In the genomic region with DNA sequence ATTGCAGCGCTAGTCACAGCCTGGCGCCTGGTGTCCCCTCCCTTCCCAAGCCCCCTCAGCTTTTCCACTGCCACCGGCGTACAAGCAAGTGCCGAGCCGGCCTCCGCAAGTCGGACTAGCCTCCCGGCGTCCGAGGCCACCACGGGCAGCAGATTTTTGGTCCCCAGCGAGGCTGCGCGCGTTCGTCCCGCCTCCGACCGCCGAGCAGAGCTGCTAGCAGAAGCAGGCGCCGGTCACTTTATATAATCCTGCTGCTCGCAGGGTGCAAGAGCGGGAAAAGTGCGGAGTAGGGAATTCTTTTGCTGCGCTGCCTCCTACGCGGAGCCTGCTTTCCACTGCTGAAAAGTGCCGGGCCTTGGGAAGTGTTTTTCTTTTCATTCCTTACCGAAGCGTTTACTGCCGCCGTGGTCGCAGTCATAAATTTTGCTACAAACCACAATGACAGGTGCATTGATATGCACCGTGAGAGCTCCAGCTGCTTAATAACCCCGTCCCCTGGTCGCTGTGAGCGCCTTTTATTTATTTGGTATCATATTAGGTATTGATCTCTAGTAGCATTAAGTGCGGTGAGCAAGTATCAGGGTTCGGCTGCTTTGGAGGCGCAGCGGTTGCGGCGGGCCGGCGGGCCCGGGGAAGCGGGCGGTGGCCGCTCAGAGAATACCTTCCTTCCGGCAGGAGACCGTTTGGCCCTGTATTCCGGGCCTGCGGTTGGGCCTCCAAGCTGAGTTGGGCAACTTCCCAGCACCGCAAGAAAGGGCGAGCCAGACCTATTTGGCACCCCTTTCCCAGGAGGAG, we compare ENCODE assay signal across 13 cellular contexts. TPM values are rescaled to one million over a fixed set of nuclear protein-coding genes. Genes with fewer than 3 reads are reported as not detected.
A peak's percentile ranks its signal among the peaks of the same experiment; 100 is the strongest.
DNase-seq lines count a peak whose midpoint lies in the region; ATAC-seq and TF ChIP-seq lines count a peak whose summit lies in the region.
"Had no signal": no experiment of that assay in that cellular context is flagged by ENCODE, and none has a peak within 500 bp of the region (broad histone marks: within the 10 kb centered on the region; RNA-seq: fewer than 3 reads in every experiment).

No MANE protein-coding gene starts in this region.

- peak overlapping the region; percentile 14 for H3K4me3 ChIP-seq in rectal smooth muscle tissue (ENCODE audit: low read length)
- H3K4me3 ChIP-seq in naive thymus-derived CD4-positive, alpha-beta T cell (ENCODE audit: low read length) = no peak overlapping the region

- H3K9me3 Mint-ChIP-seq in glutamatergic neuron (ENCODE audit: unreplicated experiment) = peaks cover 10% of the 10 kb centered on the region
- peaks cover 0 to 33% (median 6%) of the 10 kb centered on the region in 11 donors for H3K9me3 Mint-ChIP-seq in naive thymus-derived CD4-positive, alpha-beta T cell

- POLR2A ChIA-PET in naive thymus-derived CD4-positive, alpha-beta T cell (lab: Charles Lee) = no interaction called here

- no peak overlapping the region for H3K27ac Mint-ChIP-seq in glutamatergic neuron (ENCODE audit: unreplicated experiment)
- peak overlapping the region in 1 of 9 donors; percentile 76 for H3K27ac Mint-ChIP-seq in naive thymus-derived CD4-positive, alpha-beta T cell
- H3K27ac Mint-ChIP-seq: natural killer cell treated with Interleukin-12 subunit alpha and Interleukin-12 subunit beta and Interleukin-15 and Interleukin-18, amount 100 ng/mL, for 72 hours had no signal

- DNase-seq in NCI-H82 (lab: John Stamatoyannopoulos, UW) (peak; percentile 56), NCI-H82 treated with DMSO at 0.1 percent for 48 hours (lab: John Stamatoyannopoulos, UW; ENCODE audit: unreplicated experiment) (no peak), glutamatergic neuron (peak; percentile 36)
- DNase-seq in naive thymus-derived CD4-positive, alpha-beta T cell = no peak
- DNase-seq: amniotic stem cell, dermis blood vessel endothelial cell, NCI-H187, Right ventricle myocardium superior, trophoblast cell had no signal

- H3K9ac ChIP-seq in rectal smooth muscle tissue (ENCODE audit: low read length) = no peak overlapping the region

- H3K27me3 Mint-ChIP-seq in glutamatergic neuron (ENCODE audit: unreplicated experiment) = peaks cover 47% of the 10 kb centered on the region
- peaks cover 79 to 98% (median 90%) of the 10 kb centered on the region in 5 donors for H3K27me3 Mint-ChIP-seq in naive thymus-derived CD4-positive, alpha-beta T cell

- no peaks in the 10 kb centered on the region for H3K4me1 Mint-ChIP-seq in glutamatergic neuron (ENCODE audit: low read depth, unreplicated experiment)
- H3K4me1 Mint-ChIP-seq in naive thymus-derived CD4-positive, alpha-beta T cell = peaks cover 3 to 17% (median 9%) of the 10 kb centered on the region in 7 donors

- peaks cover 4% of the 10 kb centered on the region for H3K36me3 Mint-ChIP-seq in glutamatergic neuron (ENCODE audit: unreplicated experiment)
- H3K36me3 Mint-ChIP-seq in naive thymus-derived CD4-positive, alpha-beta T cell = peaks cover 0 to 8% (median 0%) of the 10 kb centered on the region in 5 donors

- H3K4me3 Mint-ChIP-seq in glutamatergic neuron (ENCODE audit: unreplicated experiment) = no peak overlapping the region
- peak overlapping the region in 4 of 10 donors; percentile 16 to 61 (median 32) for H3K4me3 Mint-ChIP-seq in naive thymus-derived CD4-positive, alpha-beta T cell
- H3K4me3 Mint-ChIP-seq: natural killer cell treated with Interleukin-12 subunit alpha and Interleukin-12 subunit beta and Interleukin-15 and Interleukin-18, amount 100 ng/mL, for 72 hours had no signal

- no peak overlapping the region for H3K27ac ChIP-seq in rectal smooth muscle tissue (ENCODE audit: low read depth, low read length)
- no peak overlapping the region for H3K27ac ChIP-seq in naive thymus-derived CD4-positive, alpha-beta T cell (ENCODE audit: low read depth, low read length)

- peaks cover 0 to 5% (median 0%) of the 10 kb centered on the region in 3 experiments for H3K9me3 ChIP-seq in naive thymus-derived CD4-positive, alpha-beta T cell (ENCODE audit: control insufficient read depth in 2 of 3, low read length in 3 of 3)

- peaks cover 30% of the 10 kb centered on the region for H3K27me3 ChIP-seq in rectal smooth muscle tissue (ENCODE audit: control insufficient read depth, insufficient read depth, low read length)
- peaks cover 5 to 47% of the 10 kb centered on the region in 2 donors for H3K27me3 ChIP-seq in naive thymus-derived CD4-positive, alpha-beta T cell (ENCODE audit: control insufficient read depth in 2 of 2, insufficient read depth in 2 of 2, low read length in 2 of 2)

- intact Hi-C loops in naive thymus-derived CD4-positive, alpha-beta T cell (cut with micrococcal nuclease) = loop anchor here in 1 of 2 donors (5.0 to 10.0 kb wide), 2 partner anchors 53 to 1830 kb away; partner anchors contain the start of gene SP9

- no peak for TF ChIP-seq CTCF in glutamatergic neuron (IDR thresholded peaks at IDR 0.05; ENCODE audit: partially characterized antibody, unreplicated experiment)

- no peak for ATAC-seq in naive thymus-derived CD4-positive, alpha-beta T cell
- ATAC-seq in GM21367 (IDR thresholded peaks at IDR 0.05; ENCODE audit: unreplicated experiment) = no peak
- ATAC-seq: natural killer cell treated with Interleukin-12 subunit alpha and Interleukin-12 subunit beta and Interleukin-15 and Interleukin-18, amount 100 ng/mL, for 72 hours had no signal

- CTCF ChIA-PET in naive thymus-derived CD4-positive, alpha-beta T cell (lab: Charles Lee) = no interaction called here

- no peaks in the 10 kb centered on the region for H3K36me3 ChIP-seq in rectal smooth muscle tissue (ENCODE audit: control insufficient read depth, insufficient read depth, low read length)
- H3K36me3 ChIP-seq in naive thymus-derived CD4-positive, alpha-beta T cell (ENCODE audit: control insufficient read depth in 2 of 3, insufficient read depth in 3 of 3, low read length in 3 of 3) = no peaks in the 10 kb centered on the region

- H3K4me1 ChIP-seq in rectal smooth muscle tissue (ENCODE audit: control insufficient read depth, insufficient read depth, low read length) = no peaks in the 10 kb centered on the region
- no peaks in the 10 kb centered on the region for H3K4me1 ChIP-seq in naive thymus-derived CD4-positive, alpha-beta T cell (ENCODE audit: control insufficient read depth in 2 of 2, insufficient read depth in 2 of 2, low read length in 2 of 2)

RNA-seq across cellular contexts. Expression of gene HOXD3, which starts 7.9 kb away (rescaled TPM):
- total RNA-seq in glutamatergic neuron (ENCODE audit: unreplicated experiment) = not detected
- not detected for total RNA-seq in naive thymus-derived CD4-positive, alpha-beta T cell
- not detected for polyA plus RNA-seq in naive thymus-derived CD4-positive, alpha-beta T cell
- total RNA-seq: natural killer cell treated with Interleukin-12 subunit alpha and Interleukin-12 subunit beta and Interleukin-15 and Interleukin-18, amount 100 ng/mL, for 72 hours had no signal

RNA-seq across cellular contexts. Expression of gene HOXD4, which starts 13.7 kb away (rescaled TPM):
- not detected for total RNA-seq in glutamatergic neuron (ENCODE audit: unreplicated experiment)
- not detected for total RNA-seq in naive thymus-derived CD4-positive, alpha-beta T cell
- not detected for polyA plus RNA-seq in naive thymus-derived CD4-positive, alpha-beta T cell
- total RNA-seq: natural killer cell treated with Interleukin-12 subunit alpha and Interleukin-12 subunit beta and Interleukin-15 and Interleukin-18, amount 100 ng/mL, for 72 hours; Right ventricle myocardium superior had no signal

RNA-seq across cellular contexts. Expression of gene HOXD1, which starts 23.5 kb away (rescaled TPM):
- total RNA-seq in glutamatergic neuron (ENCODE audit: unreplicated experiment) = not detected
- total RNA-seq in naive thymus-derived CD4-positive, alpha-beta T cell = not detected
- not detected for polyA plus RNA-seq in naive thymus-derived CD4-positive, alpha-beta T cell
- total RNA-seq: A172; natural killer cell treated with Interleukin-12 subunit alpha and Interleukin-12 subunit beta and Interleukin-15 and Interleukin-18, amount 100 ng/mL, for 72 hours; Right ventricle myocardium superior had no signal

RNA-seq across cellular contexts. Expression of gene HOXD8, which starts 35.5 kb away (rescaled TPM):
- 0.27 TPM for total RNA-seq in glutamatergic neuron (ENCODE audit: unreplicated experiment)
- total RNA-seq in naive thymus-derived CD4-positive, alpha-beta T cell = not detected
- polyA plus RNA-seq in naive thymus-derived CD4-positive, alpha-beta T cell = not detected
- total RNA-seq: natural killer cell treated with Interleukin-12 subunit alpha and Interleukin-12 subunit beta and Interleukin-15 and Interleukin-18, amount 100 ng/mL, for 72 hours had no signal

RNA-seq across cellular contexts. Expression of gene HOXD9, which starts 42.5 kb away (rescaled TPM):
- 0.44 TPM for total RNA-seq in glutamatergic neuron (ENCODE audit: unreplicated experiment)
- not detected for total RNA-seq in naive thymus-derived CD4-positive, alpha-beta T cell
- not detected for polyA plus RNA-seq in naive thymus-derived CD4-positive, alpha-beta T cell
- total RNA-seq: natural killer cell treated with Interleukin-12 subunit alpha and Interleukin-12 subunit beta and Interleukin-15 and Interleukin-18, amount 100 ng/mL, for 72 hours; Right ventricle myocardium superior had no signal

Comparison
In these comparisons a context has a peak if more than half of its experiments do, and no peak if none do; other contexts are left out.
1. DNase-seq: peak in NCI-H82 (single experiment) and glutamatergic neuron (single experiment); none in NCI-H82 treated with DMSO at 0.1 percent for 48 hours (single experiment) and naive thymus-derived CD4-positive, alpha-beta T cell (0 of 9).